19 cellular contexts compared by ENCODE assay signal in the genomic region with DNA sequence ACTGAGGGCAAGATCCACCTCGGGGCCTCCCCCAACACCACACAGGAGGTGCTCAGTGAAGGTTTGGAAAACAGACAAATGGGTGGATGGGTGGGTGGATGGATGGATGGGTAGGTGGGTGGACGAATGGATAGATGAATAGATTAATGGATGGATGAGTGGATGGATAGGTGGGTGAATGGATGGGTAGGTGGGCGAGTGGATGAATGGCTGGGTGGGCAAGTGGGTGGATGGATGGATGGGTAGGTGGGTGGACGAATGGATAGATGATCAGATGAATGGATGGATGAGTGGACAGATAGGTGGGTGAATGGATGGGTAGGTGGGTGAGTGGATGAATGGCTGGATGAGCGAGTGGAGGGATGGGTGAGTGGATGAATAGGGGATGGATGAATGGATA. TPM values are rescaled to one million over a fixed set of nuclear protein-coding genes. Genes with fewer than 3 reads are reported as not detected.
DNase-seq lines count a peak whose midpoint lies in the region; ATAC-seq, FAIRE-seq and TF ChIP-seq lines count a peak whose summit lies in the region.
"Had no signal": no experiment of that assay in that cellular context is flagged by ENCODE, and none has a peak within 500 bp of the region (broad histone marks: within the 10 kb centered on the region; RNA-seq: fewer than 3 reads in every experiment).

No MANE protein-coding gene starts in this region.

- no peaks in the 10 kb centered on the region for H3K9me3 Mint-ChIP-seq in chondrocyte (ENCODE audit: low read depth)
- peaks cover 5 to 10% of the 10 kb centered on the region in 2 donors for H3K9me3 Mint-ChIP-seq in stimulated activated naive B cell treated with anti-CD40 and anti-IgM and Interleukin-4, amounts not matched to agents 10 μg/mL and 1 μg/mL and 100 μg/mL, for 72 hours

- H3K4me3 ChIP-seq in left ventricle myocardium inferior = no peak overlapping the region
- H3K4me3 ChIP-seq in heart left ventricle = peak overlapping the region in 1 of 12 donors; percentile 15
- H3K4me3 ChIP-seq in pancreas = no peak overlapping the region
- H3K4me3 ChIP-seq: Peyer's patch had no signal

- H3K27me3 ChIP-seq in left ventricle myocardium inferior (ENCODE audit: low read depth) (no peaks in the 10 kb centered on the region), heart left ventricle (no peaks in the 10 kb centered on the region), pancreas (no peaks in the 10 kb centered on the region)
- H3K27me3 ChIP-seq: BE2C, Peyer's patch had no signal

- no peak for FAIRE-seq in pancreas (lab: Jason Lieb, UNC)
- FAIRE-seq: H54 had no signal

- no peak overlapping the region for H3K27ac Mint-ChIP-seq in chondrocyte (ENCODE audit: unreplicated experiment)
- H3K27ac Mint-ChIP-seq in stimulated activated naive B cell treated with anti-CD40 and anti-IgM and Interleukin-4, amounts not matched to agents 10 μg/mL and 1 μg/mL and 100 μg/mL, for 72 hours = peak overlapping the region; percentile 40

- H3K4me1 ChIP-seq in left ventricle myocardium inferior (peaks cover 26% of the 10 kb centered on the region), heart left ventricle (peaks cover 0 to 44% (median 0%) of the 10 kb centered on the region in 12 donors), pancreas (no peaks in the 10 kb centered on the region)
- H3K4me1 ChIP-seq: BE2C had no signal

- H3K27me3 Mint-ChIP-seq in chondrocyte (ENCODE audit: low read depth) = peaks cover 9% of the 10 kb centered on the region
- H3K27me3 Mint-ChIP-seq in stimulated activated naive B cell treated with anti-CD40 and anti-IgM and Interleukin-4, amounts not matched to agents 10 μg/mL and 1 μg/mL and 100 μg/mL, for 72 hours = no peaks in the 10 kb centered on the region

- H3K27ac ChIP-seq in left ventricle myocardium inferior (replicated peaks) (peak overlapping the region; percentile 51), heart left ventricle (peak overlapping the region in 3 of 12 donors; percentile 4 to 68 (median 24)), KOPT-K1 (ENCODE audit: low read depth, low read length, poor library complexity, severe bottlenecking) (peak overlapping the region; percentile 98), pancreas (no peak overlapping the region)
- H3K27ac ChIP-seq: Peyer's patch had no signal

- TF ChIP-seq CTCF in left ventricle myocardium inferior (IDR thresholded peaks at IDR 0.05; ENCODE audit: borderline replicate concordance) (no peak), heart left ventricle (IDR thresholded peaks at IDR 0.05) (no peak), chondrocyte (IDR thresholded peaks at IDR 0.05) (no peak), pancreas (IDR thresholded peaks at IDR 0.05) (no peak)

- H3K4me3 Mint-ChIP-seq in chondrocyte (ENCODE audit: unreplicated experiment) = no peak overlapping the region
- H3K4me3 Mint-ChIP-seq in stimulated activated naive B cell treated with anti-CD40 and anti-IgM and Interleukin-4, amounts not matched to agents 10 μg/mL and 1 μg/mL and 100 μg/mL, for 72 hours = peak overlapping the region in 1 of 2 donors; percentile 5

- DNase-seq in left ventricle myocardium inferior (no peak), heart left ventricle (no peak), chondrocyte (ENCODE audit: low spot score) (peak; percentile 39), pancreas (no peak)
- DNase-seq in stimulated activated naive B cell treated with anti-CD40 and anti-IgM and Interleukin-4, amounts not matched to agents 10 μg/mL and 1 μg/mL and 100 μg/mL, for 72 hours = no peak
- DNase-seq: ACHN, BE2C, DMS 273 treated with DMSO at 0.1 percent for 48 hours, IMR-90, NCI-H1417, NCI-H2029, NCI-H2171 treated with DMSO at 0.1 percent for 48 hours, SIG-M5 had no signal

- ATAC-seq in heart left ventricle (no peak), esophagus mucosa (no peak), pancreas (no peak), HG02759 (IDR thresholded peaks at IDR 0.05; ENCODE audit: unreplicated experiment) (no peak)
- no peak for ATAC-seq in stimulated activated naive B cell treated with anti-CD40 and anti-IgM and Interleukin-4, amounts not matched to agents 10 μg/mL and 1 μg/mL and 100 μg/mL, for 72 hours (replicated peaks)

- no peaks in the 10 kb centered on the region for H3K4me1 Mint-ChIP-seq in chondrocyte (ENCODE audit: low read depth)
- peaks cover 42 to 58% of the 10 kb centered on the region in 2 donors for H3K4me1 Mint-ChIP-seq in stimulated activated naive B cell treated with anti-CD40 and anti-IgM and Interleukin-4, amounts not matched to agents 10 μg/mL and 1 μg/mL and 100 μg/mL, for 72 hours

- no peak for TF ChIP-seq POLR2A in heart left ventricle (IDR thresholded peaks at IDR 0.05)

- WGBS in heart left ventricle, 4 donors = 62 to 89% (median 66%) methylated on average over 5 of the region's 5 CpGs
- WGBS in pancreas, 2 donors = 51 to 85% methylated on average over 5 of the region's 5 CpGs

- H3K9me3 ChIP-seq in left ventricle myocardium inferior (replicated peaks) (no peaks in the 10 kb centered on the region), heart left ventricle (no peaks in the 10 kb centered on the region), KOPT-K1 (ENCODE audit: insufficient read depth, low read length, poor library complexity, severe bottlenecking) (no peaks in the 10 kb centered on the region), pancreas (no peaks in the 10 kb centered on the region)
- H3K9me3 ChIP-seq: BE2C, Peyer's patch had no signal

- H3K36me3 Mint-ChIP-seq in chondrocyte (ENCODE audit: low read depth) = peaks cover 2% of the 10 kb centered on the region
- H3K36me3 Mint-ChIP-seq in stimulated activated naive B cell treated with anti-CD40 and anti-IgM and Interleukin-4, amounts not matched to agents 10 μg/mL and 1 μg/mL and 100 μg/mL, for 72 hours = peaks cover 16 to 34% of the 10 kb centered on the region in 2 donors

- intact Hi-C loops in left ventricle myocardium inferior (cut with micrococcal nuclease) (loop anchor here (10.0 kb wide), 1 partner anchor 52 kb away; a partner anchor contains a TSS), heart left ventricle (cut with DNase I) (loop anchor here in 1 of 10 donors (5.0 to 10.0 kb wide), 2 partner anchors 52 to 55 kb away; a partner anchor contains a TSS), pancreas (cut with DNase I) (loop anchor here in 2 of 3 donors (10.0 kb wide), 1 partner anchor 52 kb away; a partner anchor contains a TSS)

- H3K36me3 ChIP-seq in left ventricle myocardium inferior = peaks cover 14% of the 10 kb centered on the region
- peaks cover 0 to 21% (median 9%) of the 10 kb centered on the region in 9 donors for H3K36me3 ChIP-seq in heart left ventricle
- H3K36me3 ChIP-seq in KOPT-K1 (ENCODE audit: insufficient read depth, low read length) = no peaks in the 10 kb centered on the region; the same call in 1 of the 2 replicates
- no peaks in the 10 kb centered on the region for H3K36me3 ChIP-seq in pancreas
- H3K36me3 ChIP-seq: BE2C, Peyer's patch had no signal

RNA-seq across cellular contexts. Expression of a gene that starts 0.9 kb away (rescaled TPM):
- total RNA-seq in left ventricle myocardium inferior = 2.4 TPM
- 1 to 10 TPM in 8 of 9 donors, under 1 TPM in 1; 0.81 to 5.1 (median 2.4) TPM for total RNA-seq in heart left ventricle
- polyA plus RNA-seq in heart left ventricle = 1 to 10 TPM in 1 of 2 donors, under 1 TPM in 1; 0.08 to 4.6 TPM
- total RNA-seq in chondrocyte = not detected in 3 replicates
- not detected for total RNA-seq in esophagus mucosa
- not detected for total RNA-seq in pancreas
- polyA plus RNA-seq in pancreas = not detected
- total RNA-seq: IMR-90, NCI-H460, Peyer's patch had no signal
- polyA plus RNA-seq: IMR-90 had no signal

RNA-seq across cellular contexts. Expression of a gene that starts 26.9 kb away (rescaled TPM):
- 30.7 TPM for total RNA-seq in left ventricle myocardium inferior
- total RNA-seq in heart left ventricle = 10 to 100 TPM; 17.1 to 84.5 (median 49.0) TPM
- 10 to 100 TPM; 40.8 to 45.5 TPM for polyA plus RNA-seq in heart left ventricle
- 0.51 to 1.3 TPM in 2 of 3 replicates, not detected in the other for total RNA-seq in chondrocyte
- total RNA-seq in esophagus mucosa = 0.40 TPM
- total RNA-seq in pancreas = 1 to 10 TPM in 2 of 6 donors, under 1 TPM in 4; 0.24 to 2.0 (median 0.70) TPM
- 1 to 10 TPM; 3.1 to 6.6 TPM for polyA plus RNA-seq in pancreas
- total RNA-seq: IMR-90, NCI-H460 had no signal
- polyA plus RNA-seq: IMR-90 had no signal

RNA-seq across cellular contexts. Expression of a gene that starts 39.7 kb away (rescaled TPM):
- total RNA-seq in left ventricle myocardium inferior = 19.7 TPM
- total RNA-seq in heart left ventricle = 10 to 100 TPM; 11.4 to 86.8 (median 16.4) TPM
- polyA plus RNA-seq in heart left ventricle = 10 to 100 TPM; 10.0 to 20.6 TPM
- 7.2 to 27.5 TPM (median 7.4 TPM) in 3 replicates for total RNA-seq in chondrocyte
- 18.8 TPM for total RNA-seq in esophagus mucosa
- 10 to 100 TPM in 3 of 6 donors, 1 to 10 TPM in 3; 2.4 to 26.8 (median 8.4) TPM for total RNA-seq in pancreas
- 10 to 100 TPM in 1 of 2 donors, 1 to 10 TPM in 1; 8.6 to 20.6 TPM for polyA plus RNA-seq in pancreas
- total RNA-seq: IMR-90, NCI-H460 had no signal
- polyA plus RNA-seq: IMR-90 had no signal

RNA-seq across cellular contexts. Expression of a gene that starts 53.8 kb away (rescaled TPM):
- total RNA-seq in left ventricle myocardium inferior = not detected
- total RNA-seq in heart left ventricle = 1 to 10 TPM in 1 of 9 donors, under 1 TPM in 1, not detected in 7; 0.72 to 3.3 TPM
- under 1 TPM in 1 of 2 donors, not detected in 1; 0.22 TPM for polyA plus RNA-seq in heart left ventricle
- 1.3 to 3.2 TPM (median 1.4 TPM) in 3 replicates for total RNA-seq in chondrocyte
- total RNA-seq in esophagus mucosa = 4.4 TPM
- total RNA-seq in pancreas = 1 to 10 TPM in 5 of 6 donors, not detected in 1; 2.5 to 8.7 (median 6.2) TPM
- polyA plus RNA-seq in pancreas = 10 to 100 TPM; 28.9 to 57.4 TPM
- total RNA-seq: IMR-90, NCI-H460 had no signal
- polyA plus RNA-seq: IMR-90 had no signal

RNA-seq across cellular contexts. Expression of a gene that starts 54.6 kb away (rescaled TPM):
- total RNA-seq in left ventricle myocardium inferior (93.6 TPM), heart left ventricle (100 to 1,000 TPM in 2 of 9 donors, 10 to 100 TPM in 7; 44.0 to 183 (median 76.1) TPM), chondrocyte (22.8 to 33.0 TPM (median 29.8 TPM) in 3 replicates), esophagus mucosa (44.4 TPM), pancreas (10 to 100 TPM; 16.7 to 58.1 (median 31.5) TPM)
- polyA plus RNA-seq in heart left ventricle (100 to 1,000 TPM; 141 to 183 TPM), pancreas (10 to 100 TPM; 79.3 to 92.1 TPM)

Comparison
In these comparisons a context has a peak if more than half of its experiments do, and no peak if none do; other contexts are left out.
1. H3K27ac ChIP-seq: peak in left ventricle myocardium inferior (single experiment) and KOPT-K1 (single experiment); none in pancreas (0 of 4).